Comparison of ENCODE assay signal across 19 cellular contexts in the genomic region with DNA sequence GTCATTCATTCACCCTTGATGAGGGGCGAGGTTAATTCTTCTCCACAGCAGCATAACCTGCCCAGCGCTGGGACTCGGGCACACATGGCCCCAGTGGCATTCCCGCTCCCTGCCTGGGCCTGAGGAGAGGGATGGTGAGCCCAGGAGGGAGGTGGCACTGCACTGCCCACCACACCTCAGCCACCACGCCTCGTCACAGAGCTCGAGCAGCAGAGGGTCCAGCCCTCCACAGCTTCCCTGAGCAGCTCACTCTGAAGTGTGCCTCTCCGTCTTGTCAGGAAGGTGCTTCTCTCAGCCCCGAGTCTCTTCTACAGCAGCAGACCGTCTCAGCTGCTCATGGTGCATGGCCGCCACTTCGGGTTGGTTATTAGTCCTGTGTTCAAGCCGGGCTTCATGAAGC.
"Had no signal": no experiment of that assay in that cellular context is flagged by ENCODE, and none has a peak within 500 bp of the region (broad histone marks: within the 10 kb centered on the region; RNA-seq: fewer than 3 reads in every experiment).

No MANE protein-coding gene starts in this region.

- H3K9me3 ChIP-seq: spleen, thoracic aorta, uterus had no signal

- H3K36me3 ChIP-seq: uterus had no signal

- ATAC-seq: esophagus mucosa; naive thymus-derived CD8-positive, alpha-beta T cell; right cardiac atrium had no signal

- DNase-seq: activated CD4-positive, alpha-beta T cell treated with anti-CD3 and anti-CD28 coated beads for 48 hours; activated CD4-positive, alpha-beta T cell treated with anti-CD3 and anti-CD28 coated beads, Interleukin-2, amount 50 U/mL, for 48 hours; activated CD4-positive, CD25-positive, alpha-beta regulatory T cell; activated naive CD4-positive, alpha-beta T cell treated with anti-CD3 and anti-CD28 coated beads, Interleukin-2, amount 50 U/mL, for 16 hours; amniotic stem cell; endodermal cell; foreskin fibroblast; hippocampal formation; immature natural killer cell; naive thymus-derived CD8-positive, alpha-beta T cell; spleen; stimulated activated naive CD4-positive, alpha-beta T cell treated with Interleukin-2 at 50 U/mL for 16 hours; T-helper 1 cell; trophoblast cell; uterus had no signal

- H3K27ac ChIP-seq: spleen, thoracic aorta, uterus had no signal

- H3K4me1 ChIP-seq: spleen, uterus had no signal

- H3K4me3 ChIP-seq: spleen, thoracic aorta, uterus had no signal

- H3K27me3 ChIP-seq: spleen, uterus had no signal

- H3K4me3 Mint-ChIP-seq: endodermal cell; immature natural killer cell; naive thymus-derived CD8-positive, alpha-beta T cell; neural crest cell had no signal

- H3K27me3 Mint-ChIP-seq: naive thymus-derived CD8-positive, alpha-beta T cell had no signal

- H3K4me1 Mint-ChIP-seq: endodermal cell, neural crest cell had no signal

- H3K9me3 Mint-ChIP-seq: endodermal cell; immature natural killer cell; naive thymus-derived CD8-positive, alpha-beta T cell; neural crest cell had no signal
